Comparison of ENCODE assay signal across 19 cellular contexts in genomic region chr13:42820450-42820849, GRCh38. TPM values are rescaled to one million over a fixed set of nuclear protein-coding genes. Genes with fewer than 3 reads are reported as not detected.
"Had no signal": no experiment of that assay in that cellular context is flagged by ENCODE, and none has a peak within 500 bp of the region (broad histone marks: within the 10 kb centered on the region; RNA-seq: fewer than 3 reads in every experiment).

No MANE protein-coding gene starts in this region.

- DNase-seq: activated CD4-positive, alpha-beta T cell treated with anti-CD3 and anti-CD28 coated beads, Interleukin-2, amount 50 U/mL, for 4 hours; activated naive CD4-positive, alpha-beta T cell treated with Interleukin-2 at 50 U/mL for 16 hours; activated T-cell treated with anti-CD3 and anti-CD28 coated beads for 4 hours; aorta; erythroblast; hippocampal formation; mesendoderm; psoas muscle; right lobe of liver; stimulated activated naive CD8-positive, alpha-beta T cell treated with anti-CD3 and anti-CD28 coated beads, Interleukin-15, amount 100 ng/mL, for 72 hours; T-cell; T-helper 9 cell; testis; upper lobe of right lung had no signal

- H3K27ac ChIP-seq: cardiac muscle cell, psoas muscle, right lobe of liver, testis, upper lobe of right lung had no signal

- H3K4me3 ChIP-seq: cardiac muscle cell, psoas muscle, right lobe of liver, testis, upper lobe of right lung had no signal

- H3K4me1 ChIP-seq: psoas muscle, right lobe of liver, testis, upper lobe of right lung had no signal

- H3K9me3 ChIP-seq: psoas muscle, right lobe of liver, testis, upper lobe of right lung had no signal

- H3K27me3 ChIP-seq: cardiac muscle cell, right lobe of liver, testis, upper lobe of right lung had no signal

- H3K36me3 ChIP-seq: cardiac muscle cell, right lobe of liver, upper lobe of right lung had no signal

RNA-seq across cellular contexts. Expression of gene FAM216B, which starts 39.1 kb away (rescaled TPM):
- total RNA-seq: activated T-helper 17 cell treated with anti-CD3 and anti-CD28 coated beads, Interleukin-2, amount 50 U/mL, for 72 hours; aorta; cardiac muscle cell; left lobe of liver; neural crest cell; osteocyte; psoas muscle; right lobe of liver; T-cell; upper lobe of right lung had no signal
